Comparison of ENCODE assay signal across 28 cellular contexts in genomic region chr17:72654746-72655145, GRCh38.
"Had no signal": no experiment of that assay in that cellular context is flagged by ENCODE, and none has a peak within 500 bp of the region (broad histone marks: within the 10 kb centered on the region; RNA-seq: fewer than 3 reads in every experiment).

No MANE protein-coding gene starts in this region.

- H3K9me3 ChIP-seq: body of pancreas, left ventricle myocardium inferior, upper lobe of left lung had no signal

- H3K4me1 ChIP-seq: body of pancreas, parathyroid adenoma, upper lobe of left lung had no signal

- H3K4me2 ChIP-seq: smooth muscle cell had no signal

- H3K27ac ChIP-seq: body of pancreas, cardiac muscle cell, foreskin keratinocyte, left ventricle myocardium inferior, parathyroid adenoma, upper lobe of left lung, VCaP had no signal

- H3K4me3 Mint-ChIP-seq: activated CD4-positive, alpha-beta T cell treated with anti-CD3 and anti-CD28 coated beads, Interleukin-2, amount 10 ng/mL, durations not matched to agents 24 days and 14 days; activated CD8-positive, alpha-beta T cell treated with anti-CD3 and anti-CD28 coated beads, Interleukin-2, amount 10 ng/mL, durations not matched to agents 7 days and 5 days; activated naive CD8-positive, alpha-beta T cell treated with anti-CD3 and anti-CD28 coated beads, Interleukin-2, amount 50 U/mL, for 24 hours; activated T-helper 1 cell treated with anti-CD3 and anti-CD28 coated beads, Interleukin-12 subunit alpha, Interleukin-12 subunit beta, Interleukin-2, Interleukin-4 antibody, amounts not matched to agents 30 ng/mL and 10 ng/mL and 1 ng/mL, durations not matched to agents 14 hours and 24 hours and 36 hours; dendritic cell treated with granulocyte-macrophage colony-stimulating factor and Interleukin-4, amounts not matched to agents 40 ng/mL and 50 ng/mL, for 4 days; natural killer cell treated with Interleukin-12 subunit alpha and Interleukin-12 subunit beta and Interleukin-15 and Interleukin-18, amount 100 ng/mL, for 72 hours; T-helper 1 cell treated with Interleukin-12 subunit alpha and Interleukin-12 subunit beta and Interleukin-4 antibody, amounts not matched to agents 30 μg/mL and 1 μg/mL, for 36 hours had no signal

- ATAC-seq: activated CD4-positive, CD25-positive, alpha-beta regulatory T cell treated with anti-CD3 and anti-CD28 coated beads, Interleukin-2, amount 50 U/mL, for 24 hours; activated CD8-positive, alpha-beta T cell treated with anti-CD3 and anti-CD28 coated beads, Interleukin-2, amount 10 ng/mL, durations not matched to agents 7 days and 5 days; activated naive CD8-positive, alpha-beta T cell treated with anti-CD3 and anti-CD28 coated beads, Interleukin-2, amount 50 U/mL, for 24 hours; body of pancreas; foreskin keratinocyte; natural killer cell treated with Interleukin-12 subunit alpha and Interleukin-12 subunit beta and Interleukin-15 and Interleukin-18, amount 100 ng/mL, for 72 hours; sciatic nerve had no signal

- H3K27me3 ChIP-seq: body of pancreas, cardiac muscle cell, foreskin keratinocyte, upper lobe of left lung had no signal

- H3K9ac ChIP-seq: parathyroid adenoma had no signal

- H3K4me1 Mint-ChIP-seq: activated naive CD8-positive, alpha-beta T cell treated with anti-CD3 and anti-CD28 coated beads, Interleukin-2, amount 50 U/mL, for 24 hours had no signal

- H3K36me3 ChIP-seq: cardiac muscle cell, left ventricle myocardium inferior, upper lobe of left lung had no signal

- H3K36me3 Mint-ChIP-seq: natural killer cell treated with Interleukin-12 subunit alpha and Interleukin-12 subunit beta and Interleukin-15 and Interleukin-18, amount 100 ng/mL, for 72 hours had no signal

- DNase-seq: activated CD4-positive, alpha-beta T cell treated with anti-CD3 and anti-CD28 coated beads, Interleukin-2, amount 10 ng/mL, durations not matched to agents 24 days and 14 days; activated CD8-positive, alpha-beta T cell treated with anti-CD3 and anti-CD28 coated beads, Interleukin-2, amount 10 ng/mL, durations not matched to agents 7 days and 5 days; activated gamma-delta T cell; activated naive CD4-positive, alpha-beta T cell treated with anti-CD3 and anti-CD28 coated beads, Interleukin-2, amount 50 U/mL, for 16 hours; activated naive CD8-positive, alpha-beta T cell treated with anti-CD3 and anti-CD28 coated beads, Interleukin-2, amount 50 U/mL, for 24 hours; body of pancreas; effector CD4-positive, alpha-beta T cell; erythroblast; foreskin keratinocyte; kidney glomerular epithelial cell; left ventricle myocardium inferior; mammary epithelial cell; midbrain; stimulated activated CD4-positive, alpha-beta T cell treated with anti-CD3 and anti-CD28 coated beads, Interleukin-2, amount 100 ng/mL, for 48 hours; stimulated activated CD8-positive, alpha-beta memory T cell treated with anti-CD3 and anti-CD28 coated beads, Interleukin-4, amount 100 ng/mL, for 48 hours; stimulated activated naive CD4-positive, alpha-beta T cell; T1000 had no signal

- H3K4me3 ChIP-seq: body of pancreas, cardiac muscle cell, left ventricle myocardium inferior, smooth muscle cell, upper lobe of left lung had no signal

- H3K9me3 Mint-ChIP-seq: activated CD4-positive, alpha-beta T cell treated with anti-CD3 and anti-CD28 coated beads, Interleukin-2, amount 10 ng/mL, durations not matched to agents 24 days and 14 days; activated naive CD8-positive, alpha-beta T cell treated with anti-CD3 and anti-CD28 coated beads, Interleukin-2, amount 50 U/mL, for 24 hours; activated T-helper 1 cell treated with anti-CD3 and anti-CD28 coated beads, Interleukin-12 subunit alpha, Interleukin-12 subunit beta, Interleukin-2, Interleukin-4 antibody, amounts not matched to agents 30 ng/mL and 10 ng/mL and 1 ng/mL, durations not matched to agents 14 hours and 24 hours and 36 hours; dendritic cell treated with granulocyte-macrophage colony-stimulating factor and Interleukin-4, amounts not matched to agents 40 ng/mL and 50 ng/mL, for 4 days; natural killer cell treated with Interleukin-12 subunit alpha and Interleukin-12 subunit beta and Interleukin-15 and Interleukin-18, amount 100 ng/mL, for 72 hours; T-helper 1 cell treated with Interleukin-12 subunit alpha and Interleukin-12 subunit beta and Interleukin-4 antibody, amounts not matched to agents 30 μg/mL and 1 μg/mL, for 36 hours had no signal

- H3K27ac Mint-ChIP-seq: activated CD4-positive, alpha-beta T cell treated with anti-CD3 and anti-CD28 coated beads, Interleukin-2, amount 10 ng/mL, durations not matched to agents 24 days and 14 days; activated CD8-positive, alpha-beta T cell treated with anti-CD3 and anti-CD28 coated beads, Interleukin-2, amount 10 ng/mL, durations not matched to agents 7 days and 5 days; activated naive CD8-positive, alpha-beta T cell treated with anti-CD3 and anti-CD28 coated beads, Interleukin-2, amount 50 U/mL, for 24 hours; activated T-helper 1 cell treated with anti-CD3 and anti-CD28 coated beads, Interleukin-12 subunit alpha, Interleukin-12 subunit beta, Interleukin-2, Interleukin-4 antibody, amounts not matched to agents 30 ng/mL and 10 ng/mL and 1 ng/mL, durations not matched to agents 14 hours and 24 hours and 36 hours; dendritic cell treated with granulocyte-macrophage colony-stimulating factor and Interleukin-4, amounts not matched to agents 40 ng/mL and 50 ng/mL, for 4 days; natural killer cell treated with Interleukin-12 subunit alpha and Interleukin-12 subunit beta and Interleukin-15 and Interleukin-18, amount 100 ng/mL, for 72 hours; T-helper 1 cell treated with Interleukin-12 subunit alpha and Interleukin-12 subunit beta and Interleukin-4 antibody, amounts not matched to agents 30 μg/mL and 1 μg/mL, for 36 hours had no signal

- H2AFZ ChIP-seq: parathyroid adenoma had no signal

- H3K27me3 Mint-ChIP-seq: activated CD4-positive, alpha-beta T cell treated with anti-CD3 and anti-CD28 coated beads, Interleukin-2, amount 10 ng/mL, durations not matched to agents 24 days and 14 days; activated naive CD8-positive, alpha-beta T cell treated with anti-CD3 and anti-CD28 coated beads, Interleukin-2, amount 50 U/mL, for 24 hours; dendritic cell treated with granulocyte-macrophage colony-stimulating factor and Interleukin-4, amounts not matched to agents 40 ng/mL and 50 ng/mL, for 4 days; natural killer cell treated with Interleukin-12 subunit alpha and Interleukin-12 subunit beta and Interleukin-15 and Interleukin-18, amount 100 ng/mL, for 72 hours had no signal
